8 cellular contexts compared by ENCODE assay signal in genomic region chrX:152987801-152988200, GRCh38. TPM values are rescaled to one million over a fixed set of nuclear protein-coding genes. Genes with fewer than 3 reads are reported as not detected.
"Had no signal": no experiment of that assay in that cellular context is flagged by ENCODE, and none has a peak within 500 bp of the region (broad histone marks: within the 10 kb centered on the region; RNA-seq: fewer than 3 reads in every experiment).

No MANE protein-coding gene starts in this region.

- H3K4me3 Mint-ChIP-seq: GM23338, H9 had no signal

- H3K4me2 ChIP-seq: GM23338 had no signal

- DNase-seq: H9, HCEC 1CT, IMR-90 had no signal

- FAIRE-seq: H1, H54, HTR-8/SVneo, K562 had no signal

- H3K9me3 Mint-ChIP-seq: GM23338 had no signal

- H2AFZ ChIP-seq: GM23338 had no signal

- H3K27ac Mint-ChIP-seq: GM23338, H9 had no signal

- H3K4me3 ChIP-seq: GM23338, K562 had no signal

- ATAC-seq: GM23338, K562 had no signal

RNA-seq across cellular contexts. Expression of gene PNMA5, which starts 6.1 kb away (rescaled TPM):
- total RNA-seq: H9, IMR-90 had no signal
